ENCODE assay signal across 20 cellular contexts in genomic region chr18:2147866-2148265, GRCh38.
DNase-seq lines count a peak whose midpoint lies in the region; ATAC-seq and TF ChIP-seq lines count a peak whose summit lies in the region.
"Had no signal": no experiment of that assay in that cellular context is flagged by ENCODE, and none has a peak within 500 bp of the region (broad histone marks: within the 10 kb centered on the region; RNA-seq: fewer than 3 reads in every experiment).

No MANE protein-coding gene starts in this region.

- no peaks in the 10 kb centered on the region for H4K20me1 ChIP-seq in hepatocyte (ENCODE audit: insufficient read depth, poor library complexity, severe bottlenecking)

- no peak overlapping the region for H2AFZ ChIP-seq in hepatocyte

- TF ChIP-seq CTCF in A673 (conservative IDR thresholded peaks at IDR 0.05; ENCODE audit: low read depth, low read length) (no peak), hepatocyte (IDR thresholded peaks at IDR 0.05; ENCODE audit: poor library complexity) (no peak), WTC11 (IDR thresholded peaks at IDR 0.05) (no peak)

- ATAC-seq in WTC11 (no peak), HG03521 (IDR thresholded peaks at IDR 0.05; ENCODE audit: unreplicated experiment) (no peak), GM18867 (IDR thresholded peaks at IDR 0.05; ENCODE audit: unreplicated experiment) (no peak)
- ATAC-seq: A549 had no signal

- no peak overlapping the region for H3K27ac Mint-ChIP-seq in activated naive CD4-positive, alpha-beta T cell treated with anti-CD3 and anti-CD28 coated beads for 36 hours
- no peak overlapping the region for H3K27ac Mint-ChIP-seq in WTC11
- H3K27ac Mint-ChIP-seq: CD4-positive, alpha-beta memory T cell had no signal

- WGBS in hepatocyte (ENCODE audit: low lambda C conversion rate, missing lambda C conversion rate): 77% methylated on average over 2 of the region's 2 CpGs

- H3K9me3 Mint-ChIP-seq in activated naive CD4-positive, alpha-beta T cell treated with anti-CD3 and anti-CD28 coated beads for 36 hours: no peaks in the 10 kb centered on the region
- peaks cover 46% of the 10 kb centered on the region for H3K9me3 Mint-ChIP-seq in WTC11

- H3K4me3 ChIP-seq in A673 (ENCODE audit: low read depth, low read length, poor library complexity, severe bottlenecking) (no peak overlapping the region), hepatocyte (no peak overlapping the region)
- H3K4me3 ChIP-seq: A549, ovary, SJCRH30, spleen had no signal

- DNase-seq in A673 (ENCODE audit: low spot score) (peak; percentile 11), NCI-H446 treated with DMSO at 0.1 percent for 48 hours (lab: John Stamatoyannopoulos, UW) (peak; percentile 5), epithelial cell of prostate (ENCODE audit: low read depth, low spot score) (peak; percentile 95), hepatocyte (ENCODE audit: low spot score) (peak; percentile 25), WTC11 (ENCODE audit: low spot score) (no peak)
- DNase-seq in activated naive CD4-positive, alpha-beta T cell treated with anti-CD3 and anti-CD28 coated beads for 36 hours: no peak
- DNase-seq: activated CD4-positive, alpha-beta T cell treated with anti-CD3 and anti-CD28 coated beads, Interleukin-2, amount 50 U/mL, for 4 hours; activated T-cell treated with anti-CD3 and anti-CD28 coated beads, Interleukin-2, amount 50 U/mL, for 48 hours; CD4-positive, alpha-beta memory T cell; HCEC 1CT; hypothalamus; NCI-H1092; NCI-H345; ovary; SJCRH30; spleen; stimulated activated naive CD4-positive, alpha-beta T cell had no signal

- CTCF ChIA-PET in A673 (lab: Charles Lee) (no interaction called here), WTC11 (lab: Charles Lee) (interaction anchor here (0.8 kb wide), 1 partner anchor 43 kb away, joined by 4 read pairs; no protein-coding TSS in a partner anchor)
- CTCF ChIA-PET in activated naive CD4-positive, alpha-beta T cell treated with anti-CD3 and anti-CD28 coated beads for 36 hours (lab: Charles Lee): no interaction called here

- H3K27me3 Mint-ChIP-seq in activated naive CD4-positive, alpha-beta T cell treated with anti-CD3 and anti-CD28 coated beads for 36 hours (ENCODE audit: low read depth): peaks cover 9% of the 10 kb centered on the region
- no peaks in the 10 kb centered on the region for H3K27me3 Mint-ChIP-seq in WTC11 (ENCODE audit: low read depth)

- H3K4me1 ChIP-seq in A673 (ENCODE audit: insufficient read depth, low read length, poor library complexity, severe bottlenecking) (no peaks in the 10 kb centered on the region), hepatocyte (ENCODE audit: insufficient read depth) (no peaks in the 10 kb centered on the region)
- H3K4me1 ChIP-seq: A549, SJCRH30 had no signal

- H3K27ac ChIP-seq in A673 (ENCODE audit: low read depth, low read length, poor library complexity, severe bottlenecking) (no peak overlapping the region), epithelial cell of prostate (peak overlapping the region; percentile 91), hepatocyte (no peak overlapping the region)
- H3K27ac ChIP-seq: A549, ovary, SJCRH30, spleen had no signal

- H3K36me3 ChIP-seq in A673 (ENCODE audit: insufficient read depth, low read length, poor library complexity, severe bottlenecking) (no peaks in the 10 kb centered on the region), hepatocyte (replicated peaks; ENCODE audit: insufficient read depth, low read depth) (no peaks in the 10 kb centered on the region)
- H3K36me3 ChIP-seq: ovary, SJCRH30, spleen had no signal

- H3K36me3 Mint-ChIP-seq in activated naive CD4-positive, alpha-beta T cell treated with anti-CD3 and anti-CD28 coated beads for 36 hours (ENCODE audit: low read depth): no peaks in the 10 kb centered on the region
- peaks cover 5% of the 10 kb centered on the region; the same call in 1 of the 2 replicates for H3K36me3 Mint-ChIP-seq in WTC11
- H3K36me3 Mint-ChIP-seq: CD4-positive, alpha-beta memory T cell had no signal

- H3K79me2 ChIP-seq in hepatocyte: no peaks in the 10 kb centered on the region

- H3K27me3 ChIP-seq in A673 (replicated peaks; ENCODE audit: insufficient read depth, low read depth, low read length, poor library complexity) (peaks cover 26% of the 10 kb centered on the region), hepatocyte (no peaks in the 10 kb centered on the region)
- H3K27me3 ChIP-seq: ovary, SJCRH30, spleen had no signal

- H3K4me2 ChIP-seq in hepatocyte: no peak overlapping the region
- H3K4me2 ChIP-seq: A549 had no signal

- no peak overlapping the region for H3K4me3 Mint-ChIP-seq in activated naive CD4-positive, alpha-beta T cell treated with anti-CD3 and anti-CD28 coated beads for 36 hours
- no peak overlapping the region for H3K4me3 Mint-ChIP-seq in WTC11
- H3K4me3 Mint-ChIP-seq: CD4-positive, alpha-beta memory T cell had no signal

- H3K9me2 ChIP-seq in hepatocyte (replicated peaks; ENCODE audit: insufficient read depth): no peaks in the 10 kb centered on the region

- H3K4me1 Mint-ChIP-seq in activated naive CD4-positive, alpha-beta T cell treated with anti-CD3 and anti-CD28 coated beads for 36 hours (ENCODE audit: low read depth): no peaks in the 10 kb centered on the region
- peaks cover 8% of the 10 kb centered on the region for H3K4me1 Mint-ChIP-seq in WTC11
- H3K4me1 Mint-ChIP-seq: CD4-positive, alpha-beta memory T cell had no signal

- intact Hi-C loops in A673 (cut with micrococcal nuclease; ENCODE audit: unreplicated experiment): no loop called here
- intact Hi-C loops in activated naive CD4-positive, alpha-beta T cell treated with anti-CD3 and anti-CD28 coated beads for 36 hours (cut with micrococcal nuclease): no loop called here

- no peaks in the 10 kb centered on the region for H3K9me3 ChIP-seq in A673 (ENCODE audit: low read depth, low read length, poor library complexity, severe bottlenecking)
- peaks cover 2% of the 10 kb centered on the region for H3K9me3 ChIP-seq in hepatocyte (ENCODE audit: low read depth)
- H3K9me3 ChIP-seq: A549, SJCRH30, spleen had no signal

- no TSS peak for BruUV-seq in A673 (replicated peaks; lab: Mats Ljungman, UMichigan)

- POLR2A ChIA-PET in A673 (lab: Charles Lee; ENCODE audit: low non-redundant PET) (no interaction called here), WTC11 (lab: Charles Lee) (interaction anchor here (0.6 kb wide), 1 partner anchor 54 kb away, joined by 5 read pairs; no protein-coding TSS in a partner anchor)

TF ChIP-seq in WTC11, 78 proteins besides CTCF, POLR2A, EP300 and RAD21 (continues in another document):
- no peak for TF ChIP-seq E2F5 (CRISPR knock-in tag; IDR thresholded peaks at IDR 0.05)
- no peak for TF ChIP-seq ERG (CRISPR knock-in tag; IDR thresholded peaks at IDR 0.05)
- no peak for TF ChIP-seq ZNF121 (CRISPR knock-in tag; IDR thresholded peaks at IDR 0.05)
- no peak for TF ChIP-seq TCF7 (CRISPR knock-in tag; IDR thresholded peaks at IDR 0.05; ENCODE audit: low read depth)
- no peak for TF ChIP-seq FOXP1 (CRISPR knock-in tag; IDR thresholded peaks at IDR 0.05; ENCODE audit: borderline replicate concordance)
- TF ChIP-seq MYBL2 (CRISPR knock-in tag; IDR thresholded peaks at IDR 0.05): no peak
- TF ChIP-seq RORB (CRISPR knock-in tag; IDR thresholded peaks at IDR 0.05): no peak
- no peak for TF ChIP-seq ZNF512 (CRISPR knock-in tag; IDR thresholded peaks at IDR 0.05; ENCODE audit: borderline replicate concordance)
- TF ChIP-seq IRF2 (CRISPR knock-in tag; IDR thresholded peaks at IDR 0.05; ENCODE audit: borderline replicate concordance, low read depth): no peak

Comparison
In these comparisons a context has a peak if more than half of its experiments do, and no peak if none do; other contexts are left out.
1. DNase-seq: peak in A673 (single experiment), NCI-H446 treated with DMSO at 0.1 percent for 48 hours (single experiment), epithelial cell of prostate (single experiment) and hepatocyte (single experiment); none in activated naive CD4-positive, alpha-beta T cell treated with anti-CD3 and anti-CD28 coated beads for 36 hours (single experiment) and WTC11 (single experiment).